ENCODE assay signal across 39 cellular contexts in the genomic region with DNA sequence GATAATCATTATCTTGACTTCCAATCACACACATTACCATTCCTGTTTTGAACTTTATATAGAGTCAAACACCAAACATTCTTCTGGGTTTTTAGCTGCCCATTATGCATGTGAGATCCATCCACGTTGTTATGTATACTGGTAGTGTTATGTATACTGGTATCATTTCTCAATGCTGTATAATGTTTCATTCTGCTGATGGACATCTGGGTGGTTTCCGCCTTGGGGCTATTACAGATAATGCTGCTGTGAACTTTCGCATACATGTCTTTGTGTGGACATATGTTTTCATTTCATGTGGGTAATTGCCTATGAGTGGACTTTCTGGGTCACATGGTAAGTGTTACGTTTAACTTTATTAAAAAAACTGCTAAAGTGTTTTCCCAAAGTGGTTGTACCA.
"Had no signal": no experiment of that assay in that cellular context is flagged by ENCODE, and none has a peak within 500 bp of the region (broad histone marks: within the 10 kb centered on the region; RNA-seq: fewer than 3 reads in every experiment).

No MANE protein-coding gene starts in this region.

- H3K4me1 ChIP-seq: ascending aorta, breast epithelium had no signal

- H3K36me3 ChIP-seq: adrenal gland, ascending aorta, brain microvascular endothelial cell, breast epithelium, cardiac muscle cell had no signal

- H3K4me3 Mint-ChIP-seq: activated naive CD4-positive, alpha-beta T cell treated with anti-CD3 and anti-CD28 coated beads for 36 hours; activated naive CD4-positive, alpha-beta T cell treated with anti-CD3 and anti-CD28 coated beads, Interleukin-2, amount 10 ng/mL, durations not matched to agents 7 days and 5 days; activated naive CD4-positive, alpha-beta T cell treated with anti-CD3 and anti-CD28 coated beads, Interleukin-2, amount 50 U/mL, for 24 hours; activated naive CD8-positive, alpha-beta T cell; activated naive CD8-positive, alpha-beta T cell treated with anti-CD3 and anti-CD28 coated beads for 36 hours; activated naive CD8-positive, alpha-beta T cell treated with anti-CD3 and anti-CD28 coated beads, Interleukin-2, amount 10 ng/mL, durations not matched to agents 7 days and 5 days; activated naive CD8-positive, alpha-beta T cell treated with anti-CD3 and anti-CD28 coated beads, Interleukin-2, amount 50 U/mL, for 24 hours; activated T-cell treated with anti-CD3 and anti-CD28 coated beads, Interleukin-2, amount 50 U/mL, for 24 hours; activated T-cell treated with anti-CD3 and anti-CD28 coated beads, Interleukin-2, amount 50 U/mL, for 4 hours; activated T-cell treated with anti-CD3 and anti-CD28 coated beads, Interleukin-2, amount 50 U/mL, for 72 hours; activated T-helper 1 cell treated with anti-CD3 and anti-CD28 coated beads, Interleukin-12 subunit alpha, Interleukin-12 subunit beta, Interleukin-2, Interleukin-4 antibody, amounts not matched to agents 30 ng/mL and 10 ng/mL and 1 ng/mL, durations not matched to agents 14 hours and 24 hours and 36 hours; activated T-helper 17 cell treated with anti-CD3 and anti-CD28 coated beads, Interleukin-2, amount 50 U/mL, for 72 hours; brain; central memory CD8-positive, alpha-beta T cell had no signal

- ATAC-seq: activated naive CD4-positive, alpha-beta T cell treated with anti-CD3 and anti-CD28 coated beads, Interleukin-2, amount 50 U/mL, for 72 hours; activated naive CD8-positive, alpha-beta T cell treated with anti-CD3 and anti-CD28 coated beads, Interleukin-2, amount 50 U/mL, for 24 hours; activated T-cell treated with anti-CD3 and anti-CD28 coated beads, Interleukin-2, amount 50 U/mL, for 4 hours; activated T-cell treated with anti-CD3 and anti-CD28 coated beads, Interleukin-2, amount 50 U/mL, for 72 hours; activated T-helper 17 cell treated with anti-CD3 and anti-CD28 coated beads, Interleukin-2, amount 50 U/mL, for 72 hours; body of pancreas had no signal

- H3K9me3 Mint-ChIP-seq: activated naive CD4-positive, alpha-beta T cell treated with anti-CD3 and anti-CD28 coated beads for 36 hours; activated naive CD4-positive, alpha-beta T cell treated with anti-CD3 and anti-CD28 coated beads, Interleukin-2, amount 50 U/mL, for 24 hours; activated naive CD8-positive, alpha-beta T cell treated with anti-CD3 and anti-CD28 coated beads for 36 hours; activated naive CD8-positive, alpha-beta T cell treated with anti-CD3 and anti-CD28 coated beads, Interleukin-2, amount 10 ng/mL, durations not matched to agents 7 days and 5 days; activated naive CD8-positive, alpha-beta T cell treated with anti-CD3 and anti-CD28 coated beads, Interleukin-2, amount 50 U/mL, for 24 hours; activated T-cell treated with anti-CD3 and anti-CD28 coated beads, Interleukin-2, amount 50 U/mL, for 24 hours; activated T-cell treated with anti-CD3 and anti-CD28 coated beads, Interleukin-2, amount 50 U/mL, for 4 hours; activated T-helper 17 cell treated with anti-CD3 and anti-CD28 coated beads, Interleukin-2, amount 50 U/mL, for 72 hours; central memory CD8-positive, alpha-beta T cell had no signal

- H3K27me3 ChIP-seq: adrenal gland, ascending aorta, body of pancreas, brain microvascular endothelial cell, breast epithelium, cardiac muscle cell had no signal

- H3K27ac Mint-ChIP-seq: activated naive CD4-positive, alpha-beta T cell treated with anti-CD3 and anti-CD28 coated beads for 36 hours; activated naive CD4-positive, alpha-beta T cell treated with anti-CD3 and anti-CD28 coated beads, Interleukin-2, amount 50 U/mL, for 72 hours; activated naive CD8-positive, alpha-beta T cell; activated naive CD8-positive, alpha-beta T cell treated with anti-CD3 and anti-CD28 coated beads for 36 hours; activated naive CD8-positive, alpha-beta T cell treated with anti-CD3 and anti-CD28 coated beads, Interleukin-2, amount 10 ng/mL, durations not matched to agents 7 days and 5 days; activated naive CD8-positive, alpha-beta T cell treated with anti-CD3 and anti-CD28 coated beads, Interleukin-2, amount 50 U/mL, for 24 hours; activated T-cell treated with anti-CD3 and anti-CD28 coated beads, Interleukin-2, amount 50 U/mL, for 24 hours; activated T-cell treated with anti-CD3 and anti-CD28 coated beads, Interleukin-2, amount 50 U/mL, for 72 hours; activated T-helper 1 cell treated with anti-CD3 and anti-CD28 coated beads, Interleukin-12 subunit alpha, Interleukin-12 subunit beta, Interleukin-2, Interleukin-4 antibody, amounts not matched to agents 30 ng/mL and 10 ng/mL and 1 ng/mL, durations not matched to agents 14 hours and 24 hours and 36 hours; activated T-helper 17 cell treated with anti-CD3 and anti-CD28 coated beads, Interleukin-2, amount 50 U/mL, for 72 hours; activated T-helper 2 cell treated with anti-CD3 and anti-CD28 coated beads, Interferon-gamma antibody, Interleukin-2, Interleukin-4, amounts not matched to agents 10 μg/mL and 5 μg/mL and 100 μg/mL, durations not matched to agents 14 hours and 24 hours and 36 hours; brain had no signal

- H3K4me3 ChIP-seq: ascending aorta, body of pancreas, breast epithelium, cardiac muscle cell had no signal

- H3K27me3 Mint-ChIP-seq: activated naive CD4-positive, alpha-beta T cell treated with anti-CD3 and anti-CD28 coated beads, Interleukin-2, amount 50 U/mL, for 24 hours; activated naive CD8-positive, alpha-beta T cell; activated naive CD8-positive, alpha-beta T cell treated with anti-CD3 and anti-CD28 coated beads for 36 hours; activated naive CD8-positive, alpha-beta T cell treated with anti-CD3 and anti-CD28 coated beads, Interleukin-2, amount 10 ng/mL, durations not matched to agents 7 days and 5 days; activated naive CD8-positive, alpha-beta T cell treated with anti-CD3 and anti-CD28 coated beads, Interleukin-2, amount 50 U/mL, for 24 hours; activated T-cell treated with anti-CD3 and anti-CD28 coated beads, Interleukin-2, amount 50 U/mL, for 24 hours; activated T-helper 17 cell treated with anti-CD3 and anti-CD28 coated beads, Interleukin-2, amount 50 U/mL, for 72 hours; central memory CD8-positive, alpha-beta T cell had no signal

- H3K9me3 ChIP-seq: adrenal gland, ascending aorta, body of pancreas, breast epithelium had no signal

- DNase-seq: activated effector memory CD4-positive, alpha-beta T cell treated with anti-CD3 and anti-CD28 coated beads, Interleukin-2, amount 50 U/mL, for 16 hours; activated effector memory CD4-positive, alpha-beta T cell treated with Interleukin-2 at 50 U/mL for 16 hours; activated gamma-delta T cell; activated gamma-delta T cell treated with Interleukin-2 at 50 U/mL for 16 hours; activated naive CD4-positive, alpha-beta T cell; activated naive CD4-positive, alpha-beta T cell treated with anti-CD3 and anti-CD28 coated beads for 36 hours; activated naive CD4-positive, alpha-beta T cell treated with anti-CD3 and anti-CD28 coated beads, Interleukin-2, amount 10 ng/mL, durations not matched to agents 7 days and 5 days; activated naive CD4-positive, alpha-beta T cell treated with anti-CD3 and anti-CD28 coated beads, Interleukin-2, amount 50 U/mL, for 16 hours; activated naive CD4-positive, alpha-beta T cell treated with Interleukin-2 at 50 U/mL for 16 hours; activated naive CD8-positive, alpha-beta T cell treated with anti-CD3 and anti-CD28 coated beads for 36 hours; activated naive CD8-positive, alpha-beta T cell treated with anti-CD3 and anti-CD28 coated beads, Interleukin-2, amount 10 ng/mL, durations not matched to agents 7 days and 5 days; activated naive CD8-positive, alpha-beta T cell treated with anti-CD3 and anti-CD28 coated beads, Interleukin-2, amount 50 U/mL, for 24 hours; activated T-cell treated with anti-CD3 and anti-CD28 coated beads for 4 hours; activated T-cell treated with anti-CD3 and anti-CD28 coated beads, Interleukin-2, amount 50 U/mL, for 1 hour; activated T-cell treated with anti-CD3 and anti-CD28 coated beads, Interleukin-2, amount 50 U/mL, for 24 hours; activated T-cell treated with anti-CD3 and anti-CD28 coated beads, Interleukin-2, amount 50 U/mL, for 4 hours; activated T-cell treated with anti-CD3 and anti-CD28 coated beads, Interleukin-2, amount 50 U/mL, for 48 hours; activated T-cell treated with anti-CD3 and anti-CD28 coated beads, Interleukin-2, amount 50 U/mL, for 72 hours; adrenal gland; amniotic stem cell; amygdala; anterior cingulate cortex; aorta; body of pancreas; brain microvascular endothelial cell; caudate nucleus; central memory CD4-positive, alpha-beta T cell; cerebellar nuclear complex had no signal

- H3K4me1 Mint-ChIP-seq: activated T-helper 17 cell treated with anti-CD3 and anti-CD28 coated beads, Interleukin-2, amount 50 U/mL, for 72 hours; central memory CD8-positive, alpha-beta T cell had no signal

- H3K36me3 Mint-ChIP-seq: activated naive CD4-positive, alpha-beta T cell treated with anti-CD3 and anti-CD28 coated beads, Interleukin-2, amount 10 ng/mL, durations not matched to agents 7 days and 5 days; activated naive CD4-positive, alpha-beta T cell treated with anti-CD3 and anti-CD28 coated beads, Interleukin-2, amount 50 U/mL, for 72 hours; activated naive CD8-positive, alpha-beta T cell treated with anti-CD3 and anti-CD28 coated beads, Interleukin-2, amount 10 ng/mL, durations not matched to agents 7 days and 5 days; brain had no signal

- H3K27ac ChIP-seq: ascending aorta, body of pancreas, brain microvascular endothelial cell, breast epithelium, cardiac muscle cell had no signal
